ENCODE assay signal across 1 cellular context in genomic region chr11:77126861-77127673, GRCh38.
TF ChIP-seq lines count a peak whose summit lies in the region.

No MANE protein-coding gene starts in this region.

TF ChIP-seq in HepG2, 621 proteins besides CTCF, POLR2A, EP300 and RAD21 (continued from another document and continues in another):
- TF ChIP-seq ZNF280B (CRISPR knock-in tag; IDR thresholded peaks at IDR 0.05; ENCODE audit: borderline replicate concordance) = no peak
- no peak for TF ChIP-seq ZNF354B (CRISPR knock-in tag; IDR thresholded peaks at IDR 0.05)
- 0 out of 2 replicates have a peak, but pooled peaks have one; percentile 69 for TF ChIP-seq STAT5B (CRISPR knock-in tag; IDR thresholded peaks at IDR 0.05)
- no peak for TF ChIP-seq ZNF776 (CRISPR knock-in tag; IDR thresholded peaks at IDR 0.05)
- peak; percentile 59; the same call in 1 of the 2 replicates for TF ChIP-seq HES4 (CRISPR knock-in tag; IDR thresholded peaks at IDR 0.05; ENCODE audit: borderline replicate concordance)
- peak; percentile 42; the same call in 1 of the 2 replicates for TF ChIP-seq ZNF276 (CRISPR knock-in tag; IDR thresholded peaks at IDR 0.05; ENCODE audit: low read depth)
- no peak for TF ChIP-seq ZNF574 (CRISPR knock-in tag; IDR thresholded peaks at IDR 0.05)
- no peak for TF ChIP-seq MLXIP (CRISPR knock-in tag; IDR thresholded peaks at IDR 0.05; ENCODE audit: borderline replicate concordance)
- no peak for TF ChIP-seq IRF1 (CRISPR knock-in tag; IDR thresholded peaks at IDR 0.05; ENCODE audit: low read depth)
- TF ChIP-seq ZNF619 (CRISPR knock-in tag; IDR thresholded peaks at IDR 0.05) = no peak
- peak; percentile 56; the same call in 1 of the 2 replicates for TF ChIP-seq ZNF430 (CRISPR knock-in tag; IDR thresholded peaks at IDR 0.05)
- no peak for TF ChIP-seq ZNF362 (CRISPR knock-in tag; IDR thresholded peaks at IDR 0.05; ENCODE audit: borderline replicate concordance)
- TF ChIP-seq SALL2 (CRISPR knock-in tag; IDR thresholded peaks at IDR 0.05) = no peak
- TF ChIP-seq ATRX (CRISPR knock-in tag; IDR thresholded peaks at IDR 0.05; ENCODE audit: borderline replicate concordance) = no peak
- no peak for TF ChIP-seq KLF15 (CRISPR knock-in tag; IDR thresholded peaks at IDR 0.05; ENCODE audit: borderline replicate concordance)
- TF ChIP-seq ZNF513 (CRISPR knock-in tag; conservative IDR thresholded peaks at IDR 0.05) = 0 out of 2 replicates have a peak, but pooled peaks have one; percentile 62
- TF ChIP-seq SMC3 (IDR thresholded peaks at IDR 0.05; ENCODE audit: low read length) = peak; percentile 40; the same call in 1 of the 2 replicates
- no peak for TF ChIP-seq POLR2G (IDR thresholded peaks at IDR 0.05; ENCODE audit: low read depth, low read length)
- no peak for TF ChIP-seq CBX2 (IDR thresholded peaks at IDR 0.05; ENCODE audit: low read depth, low read length)
- no peak for TF ChIP-seq CBX2 (CRISPR knock-in tag; IDR thresholded peaks at IDR 0.05; ENCODE audit: low read depth)
- no peak for TF ChIP-seq NFRKB (IDR thresholded peaks at IDR 0.05)
- 0 out of 2 replicates have a peak, but pooled peaks have one; percentile 9 for TF ChIP-seq ZKSCAN5 (CRISPR knock-in tag; IDR thresholded peaks at IDR 0.05)
- no peak for TF ChIP-seq GMEB2 (CRISPR knock-in tag; IDR thresholded peaks at IDR 0.05; ENCODE audit: low read depth)
- TF ChIP-seq PCBP2 (optimal IDR thresholded peaks at IDR 0.05; ENCODE audit: low read depth, low read length, poor library complexity, severe bottlenecking) = no peak
- TF ChIP-seq ZNF629 (CRISPR knock-in tag; conservative IDR thresholded peaks at IDR 0.05) = no peak
- TF ChIP-seq XRCC5 (optimal IDR thresholded peaks at IDR 0.05; ENCODE audit: low read length) = peak; percentile 86
- 0 out of 2 replicates have a peak, but pooled peaks have one; percentile 57 for TF ChIP-seq THAP8 (CRISPR knock-in tag; IDR thresholded peaks at IDR 0.05; ENCODE audit: borderline replicate concordance)
- TF ChIP-seq RAD51 (IDR thresholded peaks at IDR 0.05; ENCODE audit: borderline replicate concordance) = no peak
- TF ChIP-seq KLF16 (CRISPR knock-in tag; IDR thresholded peaks at IDR 0.05) = peak in 1 of 2 experiments; percentile 55; a peak in 1 of 4 replicates
- no peak for TF ChIP-seq FUBP1 (CRISPR knock-in tag; IDR thresholded peaks at IDR 0.05; ENCODE audit: borderline replicate concordance)
- TF ChIP-seq ZBTB25 (CRISPR knock-in tag; IDR thresholded peaks at IDR 0.05) = no peak
- no peak for TF ChIP-seq PLSCR1 (CRISPR knock-in tag; IDR thresholded peaks at IDR 0.05; ENCODE audit: borderline replicate concordance)
- no peak for TF ChIP-seq MIER2 (CRISPR knock-in tag; IDR thresholded peaks at IDR 0.05)
- no peak for TF ChIP-seq ZNF879 (CRISPR knock-in tag; IDR thresholded peaks at IDR 0.05)
- no peak for TF ChIP-seq ZNF468 (CRISPR knock-in tag; IDR thresholded peaks at IDR 0.05)
- TF ChIP-seq ZNF256 (CRISPR knock-in tag; conservative IDR thresholded peaks at IDR 0.05) = peak; percentile 84; the same call in 1 of the 2 replicates
- TF ChIP-seq NFATC3 (CRISPR knock-in tag; IDR thresholded peaks at IDR 0.05) = no peak
- TF ChIP-seq SKI (IDR thresholded peaks at IDR 0.05; ENCODE audit: partially characterized antibody) = no peak
- TF ChIP-seq ZNF343 (CRISPR knock-in tag; IDR thresholded peaks at IDR 0.05) = peak; percentile 89; the same call in 1 of the 2 replicates
- TF ChIP-seq ZNF12 (CRISPR knock-in tag; IDR thresholded peaks at IDR 0.05) = no peak
- TF ChIP-seq ZNF382 (CRISPR knock-in tag; IDR thresholded peaks at IDR 0.05; ENCODE audit: borderline replicate concordance) = no peak
- TF ChIP-seq TCF7 (IDR thresholded peaks at IDR 0.05; ENCODE audit: low read depth) = no peak
- no peak for TF ChIP-seq ZNF207 (IDR thresholded peaks at IDR 0.05; ENCODE audit: borderline replicate concordance)
- TF ChIP-seq ZNF615 (CRISPR knock-in tag; IDR thresholded peaks at IDR 0.05; ENCODE audit: borderline replicate concordance) = no peak
- TF ChIP-seq AKAP8 (CRISPR knock-in tag; IDR thresholded peaks at IDR 0.05) = no peak
